ENCODE assay signal across 16 cellular contexts in genomic region chr12:130875193-130875592, GRCh38. TPM values are rescaled to one million over a fixed set of nuclear protein-coding genes. Genes with fewer than 3 reads are reported as not detected.
DNase-seq lines count a peak whose midpoint lies in the region; ATAC-seq and TF ChIP-seq lines count a peak whose summit lies in the region.
"Had no signal": no experiment of that assay in that cellular context is flagged by ENCODE, and none has a peak within 500 bp of the region (broad histone marks: within the 10 kb centered on the region; RNA-seq: fewer than 3 reads in every experiment).

No MANE protein-coding gene starts in this region.

- H3K9ac ChIP-seq in mesendoderm (ENCODE audit: low read length), result no peak overlapping the region

- H3K36me3 Mint-ChIP-seq in activated CD4-positive, alpha-beta T cell treated with anti-CD3 and anti-CD28 coated beads for 36 hours (ENCODE audit: low read depth), result peaks cover 53% of the 10 kb centered on the region
- peaks cover 76% of the 10 kb centered on the region for H3K36me3 Mint-ChIP-seq in Caco-2 (ENCODE audit: insufficient read depth, unreplicated experiment)
- H3K36me3 Mint-ChIP-seq in activated CD8-positive, alpha-beta T cell treated with anti-CD3 and anti-CD28 coated beads, Interleukin-2, amount 10 ng/mL, durations not matched to agents 7 days and 5 days (ENCODE audit: low read depth), result peaks cover 57% of the 10 kb centered on the region

- CTCF ChIA-PET in activated CD4-positive, alpha-beta T cell treated with anti-CD3 and anti-CD28 coated beads for 36 hours (lab: Charles Lee), result interaction anchor here (1.2 kb wide), 1 partner anchor 69 kb away, joined by 3 read pairs; no protein-coding TSS in a partner anchor
- CTCF ChIA-PET in Caco-2 (lab: Charles Lee), result no interaction called here
- CTCF ChIA-PET in activated CD8-positive, alpha-beta T cell treated with anti-CD3 and anti-CD28 coated beads, Interleukin-2, amount 10 ng/mL, durations not matched to agents 7 days and 5 days (lab: Charles Lee), result no interaction called here

- H3K4me2 ChIP-seq in mesendoderm (ENCODE audit: low read length), result no peak overlapping the region

- H3K4ac ChIP-seq in mesendoderm (ENCODE audit: low read depth, low read length), result no peak overlapping the region

- H3K4me1 ChIP-seq in Caco-2, result peaks cover 46% of the 10 kb centered on the region
- peaks cover 3% of the 10 kb centered on the region for H3K4me1 ChIP-seq in mesendoderm (ENCODE audit: control insufficient read depth, low read depth, low read length)

- peak overlapping the region; percentile 99 for H3K4me3 Mint-ChIP-seq in activated CD4-positive, alpha-beta T cell treated with anti-CD3 and anti-CD28 coated beads for 36 hours
- H3K4me3 Mint-ChIP-seq in Caco-2 (ENCODE audit: unreplicated experiment), result peak overlapping the region; percentile 90
- peak overlapping the region; percentile 4 for H3K4me3 Mint-ChIP-seq in activated CD8-positive, alpha-beta T cell treated with anti-CD3 and anti-CD28 coated beads, Interleukin-2, amount 10 ng/mL, durations not matched to agents 7 days and 5 days

- no peak overlapping the region for H2BK120ac ChIP-seq in mesendoderm (ENCODE audit: low read depth, low read length)

- no peak overlapping the region for H3K18ac ChIP-seq in mesendoderm (ENCODE audit: low read length)

- peaks cover 61% of the 10 kb centered on the region for H3K4me1 Mint-ChIP-seq in activated CD4-positive, alpha-beta T cell treated with anti-CD3 and anti-CD28 coated beads for 36 hours
- peaks cover 44% of the 10 kb centered on the region for H3K4me1 Mint-ChIP-seq in Caco-2 (ENCODE audit: low read depth, unreplicated experiment)
- H3K4me1 Mint-ChIP-seq in activated CD8-positive, alpha-beta T cell treated with anti-CD3 and anti-CD28 coated beads, Interleukin-2, amount 10 ng/mL, durations not matched to agents 7 days and 5 days (ENCODE audit: low read depth), result peaks cover 65% of the 10 kb centered on the region

- H2BK5ac ChIP-seq in mesendoderm (ENCODE audit: low read length), result no peak overlapping the region

- peak overlapping the region; percentile 100 for H3K27ac Mint-ChIP-seq in activated CD4-positive, alpha-beta T cell treated with anti-CD3 and anti-CD28 coated beads for 36 hours
- H3K27ac Mint-ChIP-seq in Caco-2 (ENCODE audit: unreplicated experiment), result no peak overlapping the region
- no peak overlapping the region for H3K27ac Mint-ChIP-seq in activated CD8-positive, alpha-beta T cell treated with anti-CD3 and anti-CD28 coated beads, Interleukin-2, amount 10 ng/mL, durations not matched to agents 7 days and 5 days

- peaks cover 6% of the 10 kb centered on the region for H3K79me1 ChIP-seq in mesendoderm (ENCODE audit: low read length)

- H3K56ac ChIP-seq in mesendoderm (ENCODE audit: low read length), result peak overlapping the region; percentile 27

- no CpG with 5 or more reads among the region's 5 CpGs for WGBS in mesendoderm (ENCODE audit: extremely low coverage, insufficient coverage, low lambda C conversion rate)

- intact Hi-C loops in activated CD4-positive, alpha-beta T cell treated with anti-CD3 and anti-CD28 coated beads for 36 hours (cut with DNase I, micrococcal nuclease), result loop anchor here in 1 of 2 experiments (10.0 kb wide), 2 partner anchors 730 to 1210 kb away; no protein-coding TSS in a partner anchor
- intact Hi-C loops in Caco-2 (cut with micrococcal nuclease; ENCODE audit: unreplicated experiment), result no loop called here

- POLR2A ChIA-PET in activated CD4-positive, alpha-beta T cell treated with anti-CD3 and anti-CD28 coated beads for 36 hours (lab: Charles Lee), result interaction anchor here (0.7 kb wide), 1 partner anchor 1055 kb away, joined by 3 read pairs; no protein-coding TSS in a partner anchor
- POLR2A ChIA-PET in Caco-2 (lab: Charles Lee), result no interaction called here
- POLR2A ChIA-PET in activated CD8-positive, alpha-beta T cell treated with anti-CD3 and anti-CD28 coated beads, Interleukin-2, amount 10 ng/mL, durations not matched to agents 7 days and 5 days (lab: Charles Lee), result interaction anchor here (1.0 kb wide), 1 partner anchor 48 kb away, joined by 3 read pairs; no protein-coding TSS in a partner anchor

- H4K8ac ChIP-seq in mesendoderm (ENCODE audit: low read depth, low read length), result no peak overlapping the region

- no peak overlapping the region for H2AK5ac ChIP-seq in mesendoderm (ENCODE audit: low read length)

- no TSS peak for BruUV-seq in Caco-2 (replicated peaks; lab: Mats Ljungman, UMichigan)

- no peak overlapping the region for H4K5ac ChIP-seq in mesendoderm (ENCODE audit: low read length)

- no peaks in the 10 kb centered on the region for H3K9me3 ChIP-seq in Caco-2
- H3K9me3 ChIP-seq: psoas muscle, upper lobe of left lung had no signal

- H3K79me2 ChIP-seq in mesendoderm (ENCODE audit: control insufficient read depth, insufficient read depth, low read length), result peaks cover 27% of the 10 kb centered on the region

- no peaks in the 10 kb centered on the region for H3K9me3 Mint-ChIP-seq in activated CD4-positive, alpha-beta T cell treated with anti-CD3 and anti-CD28 coated beads for 36 hours (ENCODE audit: low read depth)
- H3K9me3 Mint-ChIP-seq in Caco-2 (ENCODE audit: unreplicated experiment), result no peaks in the 10 kb centered on the region
- no peaks in the 10 kb centered on the region for H3K9me3 Mint-ChIP-seq in activated CD8-positive, alpha-beta T cell treated with anti-CD3 and anti-CD28 coated beads, Interleukin-2, amount 10 ng/mL, durations not matched to agents 7 days and 5 days (ENCODE audit: insufficient read depth)
- H3K9me3 Mint-ChIP-seq: IgD-negative memory B cell had no signal

- no peaks in the 10 kb centered on the region for H3K27me3 Mint-ChIP-seq in activated CD4-positive, alpha-beta T cell treated with anti-CD3 and anti-CD28 coated beads for 36 hours
- H3K27me3 Mint-ChIP-seq in Caco-2 (ENCODE audit: insufficient read depth, unreplicated experiment), result no peaks in the 10 kb centered on the region
- no peaks in the 10 kb centered on the region for H3K27me3 Mint-ChIP-seq in activated CD8-positive, alpha-beta T cell treated with anti-CD3 and anti-CD28 coated beads, Interleukin-2, amount 10 ng/mL, durations not matched to agents 7 days and 5 days (ENCODE audit: low read depth)

- no peak for TF ChIP-seq CTCF in Caco-2 (IDR thresholded peaks at IDR 0.05; ENCODE audit: insufficient read depth in 1 of 2, low read depth in 1 of 2, low read length in 1 of 2, severe bottlenecking in 1 of 2, unreplicated experiment in 1 of 2)

- no peaks in the 10 kb centered on the region for H3K27me3 ChIP-seq in Caco-2 (replicated peaks; ENCODE audit: control insufficient read depth, insufficient read depth, low read length)
- no peaks in the 10 kb centered on the region for H3K27me3 ChIP-seq in mesendoderm (ENCODE audit: insufficient read depth, low read length, poor library complexity)
- H3K27me3 ChIP-seq: upper lobe of left lung had no signal

- no peak overlapping the region for H3K23ac ChIP-seq in mesendoderm (ENCODE audit: low read length)

- no peak for ATAC-seq in activated CD4-positive, alpha-beta T cell treated with anti-CD3 and anti-CD28 coated beads for 36 hours
- ATAC-seq in activated CD8-positive, alpha-beta T cell treated with anti-CD3 and anti-CD28 coated beads, Interleukin-2, amount 10 ng/mL, durations not matched to agents 7 days and 5 days, result no peak
- ATAC-seq: psoas muscle had no signal

- DNase-seq in activated CD4-positive, alpha-beta T cell treated with anti-CD3 and anti-CD28 coated beads for 36 hours, result no peak
- DNase-seq in activated CD4-positive, alpha-beta T cell treated with anti-CD3 and anti-CD28 coated beads, Interleukin-2, amount 50 U/mL, for 4 hours, result no peak
- no peak for DNase-seq in Caco-2
- no peak for DNase-seq in activated CD8-positive, alpha-beta T cell treated with anti-CD3 and anti-CD28 coated beads, Interleukin-2, amount 10 ng/mL, durations not matched to agents 7 days and 5 days
- DNase-seq in mesendoderm, result no peak
- no peak for DNase-seq in activated gamma-delta T cell treated with Interleukin-2 at 50 U/mL for 16 hours
- no peak for DNase-seq in NCI-H2107 (lab: John Stamatoyannopoulos, UW)
- DNase-seq in effector CD4-positive, alpha-beta T cell, result no peak
- DNase-seq: amygdala; MV-4-11; NCI-H2081; NCI-H524 treated with DMSO at 0.1 percent for 48 hours; psoas muscle; stimulated activated naive CD4-positive, alpha-beta T cell; upper lobe of left lung had no signal

- no peak overlapping the region for H3K27ac ChIP-seq in mesendoderm (ENCODE audit: low read depth, low read length)
- H3K27ac ChIP-seq: psoas muscle, upper lobe of left lung had no signal

- no peak overlapping the region for H2BK15ac ChIP-seq in mesendoderm (replicated peaks; ENCODE audit: low read depth)

- H3K36me3 ChIP-seq in Caco-2 (ENCODE audit: control insufficient read depth, insufficient read depth, low read length) (peaks cover 2% of the 10 kb centered on the region), mesendoderm (ENCODE audit: control insufficient read depth, insufficient read depth, low read length) (peaks cover 11% of the 10 kb centered on the region)

- no peak overlapping the region for H3K4me3 ChIP-seq in Caco-2 (ENCODE audit: low read depth, low read length)
- H3K4me3 ChIP-seq in mesendoderm (ENCODE audit: low read length), result no peak overlapping the region
- H3K4me3 ChIP-seq: psoas muscle, upper lobe of left lung had no signal

RNA-seq across cellular contexts. Expression of gene RAN, which starts 3.3 kb away (rescaled TPM):
- total RNA-seq in activated CD4-positive, alpha-beta T cell treated with anti-CD3 and anti-CD28 coated beads for 36 hours, result 1,000 to 10,000 TPM; 1,919 to 2,242 TPM
- 1,310 and 1,315 TPM in 2 replicates for total RNA-seq in Caco-2 (2022)
- 1,000 to 10,000 TPM; 1,319 to 1,332 TPM for total RNA-seq in activated CD8-positive, alpha-beta T cell treated with anti-CD3 and anti-CD28 coated beads, Interleukin-2, amount 10 ng/mL, durations not matched to agents 7 days and 5 days
- polyA plus RNA-seq in mesendoderm (2013, experiment 1 of 2), result 1,102 TPM
- polyA plus RNA-seq in mesendoderm (2013, experiment 2 of 2), result 1,097 TPM

RNA-seq across cellular contexts. Expression of gene STX2, which starts 36.1 kb away (rescaled TPM):
- 10 to 100 TPM; 13.1 to 16.2 TPM for total RNA-seq in activated CD4-positive, alpha-beta T cell treated with anti-CD3 and anti-CD28 coated beads for 36 hours
- total RNA-seq in Caco-2 (2022), result 11.2 and 12.6 TPM in 2 replicates
- total RNA-seq in activated CD8-positive, alpha-beta T cell treated with anti-CD3 and anti-CD28 coated beads, Interleukin-2, amount 10 ng/mL, durations not matched to agents 7 days and 5 days, result 10 to 100 TPM; 24.5 to 24.9 TPM
- 18.4 TPM for polyA plus RNA-seq in mesendoderm (2013, experiment 1 of 2)
- 16.4 TPM for polyA plus RNA-seq in mesendoderm (2013, experiment 2 of 2)

Comparison
In these comparisons a context has a peak if more than half of its experiments do, and no peak if none do; other contexts are left out.
1. H3K4me3 Mint-ChIP-seq: peak in every context shown above with its lines; median percentile 99 in activated CD4-positive, alpha-beta T cell treated with anti-CD3 and anti-CD28 coated beads for 36 hours; 90 in Caco-2; 4 in activated CD8-positive, alpha-beta T cell treated with anti-CD3 and anti-CD28 coated beads, Interleukin-2, amount 10 ng/mL, durations not matched to agents 7 days and 5 days.